In genomic region chr12:95380997-95381786, GRCh38 we compare ENCODE assay signal across 24 cellular contexts.
A peak's percentile ranks its signal among the peaks of the same experiment; 100 is the strongest.
DNase-seq lines count a peak whose midpoint lies in the region; ATAC-seq and TF ChIP-seq lines count a peak whose summit lies in the region.
"Had no signal": no experiment of that assay in that cellular context is flagged by ENCODE, and none has a peak within 500 bp of the region (broad histone marks: within the 10 kb centered on the region; RNA-seq: fewer than 3 reads in every experiment).

No MANE protein-coding gene starts in this region.

- no TSS peak for BruUV-seq in PC-9 (replicated peaks; lab: Mats Ljungman, UMichigan)

- TF ChIP-seq CTCF in PC-9 (conservative IDR thresholded peaks at IDR 0.05) (no peak), fibroblast of mammary gland (conservative IDR thresholded peaks at IDR 0.05; ENCODE audit: control insufficient read depth, insufficient read depth, low read depth, low read length) (no peak), osteocyte (IDR thresholded peaks at IDR 0.05) (no peak), SK-N-SH (IDR thresholded peaks at IDR 0.05) (no peak), upper lobe of right lung (IDR thresholded peaks at IDR 0.05) (no peak)

- ATAC-seq in upper lobe of right lung (no peak), GM21423 (IDR thresholded peaks at IDR 0.05; ENCODE audit: unreplicated experiment) (no peak)
- ATAC-seq: activated CD4-positive, CD25-positive, alpha-beta regulatory T cell treated with anti-CD3 and anti-CD28 coated beads, Interleukin-2, amount 50 U/mL, for 24 hours; body of pancreas; effector memory CD8-positive, alpha-beta T cell; sciatic nerve had no signal

- peaks cover 6% of the 10 kb centered on the region; the same call in 1 of the 2 replicates for H3K4me1 ChIP-seq in PC-9 (replicated peaks; ENCODE audit: insufficient read depth)
- H3K4me1 ChIP-seq in SK-N-SH (ENCODE audit: control insufficient read depth in 1 of 2, insufficient read depth in 2 of 2, low read depth in 1 of 2, low read length in 1 of 2), result no peaks in the 10 kb centered on the region
- H3K4me1 ChIP-seq in upper lobe of right lung, result no peaks in the 10 kb centered on the region
- H3K4me1 ChIP-seq: body of pancreas had no signal

- no peak for TF ChIP-seq RAD21 in SK-N-SH (IDR thresholded peaks at IDR 0.05; ENCODE audit: low read length)

- H3K4me2 ChIP-seq in PC-9, result 0 out of 2 replicates have a peak overlapping the region, but pooled peaks have one; percentile 15
- no peak overlapping the region for H3K4me2 ChIP-seq in SK-N-SH

- H3K4me3 Mint-ChIP-seq in osteocyte (ENCODE audit: unreplicated experiment), result no peak overlapping the region
- H3K4me3 Mint-ChIP-seq: activated CD4-positive, alpha-beta memory T cell treated with anti-CD3 and anti-CD28 coated beads, Interleukin-2, amount 10 ng/mL, durations not matched to agents 7 days and 5 days; activated naive CD8-positive, alpha-beta T cell treated with anti-CD3 and anti-CD28 coated beads for 36 hours; CD4-positive, CD25-positive, alpha-beta regulatory T cell; effector memory CD8-positive, alpha-beta T cell; HFFc6; IgD-negative memory B cell; nephron progenitor cell had no signal

- H3K9me2 ChIP-seq in PC-9 (ENCODE audit: insufficient read depth), result no peaks in the 10 kb centered on the region; the same call in 1 of the 2 replicates
- H3K9me2 ChIP-seq in SK-N-SH, result no peaks in the 10 kb centered on the region

- H3K27me3 ChIP-seq in PC-9 (ENCODE audit: insufficient read depth, low read depth), result no peaks in the 10 kb centered on the region
- no peaks in the 10 kb centered on the region for H3K27me3 ChIP-seq in SK-N-SH (ENCODE audit: insufficient read depth)
- no peaks in the 10 kb centered on the region for H3K27me3 ChIP-seq in upper lobe of right lung
- H3K27me3 ChIP-seq: body of pancreas, SJCRH30, vagina had no signal

- no peaks in the 10 kb centered on the region for H3F3A ChIP-seq in PC-9 (ENCODE audit: insufficient read depth, low read depth)
- no peaks in the 10 kb centered on the region for H3F3A ChIP-seq in SK-N-SH (replicated peaks; ENCODE audit: insufficient read depth)

- no peak overlapping the region for H3K9ac ChIP-seq in SK-N-SH

- H3K79me2 ChIP-seq in PC-9 (ENCODE audit: low read depth), result no peaks in the 10 kb centered on the region
- no peaks in the 10 kb centered on the region for H3K79me2 ChIP-seq in SK-N-SH (ENCODE audit: insufficient read depth)

- H3K27ac Mint-ChIP-seq in osteocyte (ENCODE audit: unreplicated experiment), result peak overlapping the region; percentile 48
- H3K27ac Mint-ChIP-seq: activated CD4-positive, alpha-beta memory T cell treated with anti-CD3 and anti-CD28 coated beads, Interleukin-2, amount 10 ng/mL, durations not matched to agents 7 days and 5 days; activated naive CD8-positive, alpha-beta T cell treated with anti-CD3 and anti-CD28 coated beads for 36 hours; CD4-positive, CD25-positive, alpha-beta regulatory T cell; effector memory CD8-positive, alpha-beta T cell; HFFc6; IgD-negative memory B cell; nephron progenitor cell had no signal

- H3K36me3 ChIP-seq in PC-9 (ENCODE audit: low read depth), result no peaks in the 10 kb centered on the region
- no peaks in the 10 kb centered on the region for H3K36me3 ChIP-seq in SK-N-SH (replicated peaks in 1 of 2; ENCODE audit: control insufficient read depth in 1 of 2, insufficient read depth in 2 of 2, low read length in 1 of 2)
- no peaks in the 10 kb centered on the region for H3K36me3 ChIP-seq in upper lobe of right lung
- H3K36me3 ChIP-seq: SJCRH30, vagina had no signal

- peaks cover 18% of the 10 kb centered on the region for H3K27me3 Mint-ChIP-seq in osteocyte (ENCODE audit: unreplicated experiment)
- H3K27me3 Mint-ChIP-seq: activated CD4-positive, alpha-beta memory T cell treated with anti-CD3 and anti-CD28 coated beads, Interleukin-2, amount 10 ng/mL, durations not matched to agents 7 days and 5 days; activated naive CD8-positive, alpha-beta T cell treated with anti-CD3 and anti-CD28 coated beads for 36 hours; CD4-positive, CD25-positive, alpha-beta regulatory T cell had no signal

- no peak for TF ChIP-seq EP300 in SK-N-SH (IDR thresholded peaks at IDR 0.05; ENCODE audit: borderline replicate concordance in 1 of 2, low read depth in 1 of 2, low read length in 1 of 2)

- intact Hi-C loops in PC-9 (cut with micrococcal nuclease; ENCODE audit: unreplicated experiment), result no loop called here
- intact Hi-C loops in upper lobe of right lung (cut with DNase I), result no loop called here

- POLR2A ChIA-PET in PC-9 (lab: Charles Lee; ENCODE audit: unreplicated experiment) (no interaction called here), SK-N-SH (lab: Yijun Ruan, JAX) (no interaction called here)

- no peaks in the 10 kb centered on the region for H3K36me3 Mint-ChIP-seq in osteocyte (ENCODE audit: unreplicated experiment)
- H3K36me3 Mint-ChIP-seq: activated naive CD8-positive, alpha-beta T cell treated with anti-CD3 and anti-CD28 coated beads for 36 hours; CD4-positive, CD25-positive, alpha-beta regulatory T cell; IgD-negative memory B cell had no signal

- H4K20me1 ChIP-seq in PC-9 (ENCODE audit: insufficient read depth) (no peaks in the 10 kb centered on the region), SK-N-SH (ENCODE audit: insufficient read depth) (no peaks in the 10 kb centered on the region)

- no peaks in the 10 kb centered on the region for H3K9me3 ChIP-seq in PC-9 (ENCODE audit: insufficient read depth, low read depth)
- no peaks in the 10 kb centered on the region for H3K9me3 ChIP-seq in SK-N-SH
- H3K9me3 ChIP-seq in upper lobe of right lung, result no peaks in the 10 kb centered on the region
- H3K9me3 ChIP-seq: body of pancreas, SJCRH30, vagina had no signal

- WGBS in SK-N-SH (ENCODE audit: low lambda C conversion rate), result 52% methylated on average over 5 of the region's 5 CpGs

- H2AFZ ChIP-seq in PC-9 (0 out of 2 replicates have a peak overlapping the region, but pooled peaks have one; percentile 54), SK-N-SH (ENCODE audit: low read depth) (no peak overlapping the region)

- DNase-seq in PC-9 (peak in 1 of 2 experiments; percentile 38), fibroblast of mammary gland (ENCODE audit: low read depth) (peak; percentile 38), osteocyte (ENCODE audit: extremely low spot score, unreplicated experiment) (no peak), SK-N-SH (no peak), upper lobe of right lung (no peak)
- DNase-seq in stimulated activated CD4-positive, alpha-beta T cell treated with anti-CD3 and anti-CD28 coated beads, Interleukin-4, amount 100 ng/mL, for 24 hours, result no peak
- DNase-seq: activated CD4-positive, alpha-beta memory T cell treated with anti-CD3 and anti-CD28 coated beads, Interleukin-2, amount 10 ng/mL, durations not matched to agents 7 days and 5 days; activated naive CD8-positive, alpha-beta T cell treated with anti-CD3 and anti-CD28 coated beads for 36 hours; body of pancreas; CD4-positive, CD25-positive, alpha-beta regulatory T cell; effector memory CD8-positive, alpha-beta T cell; HFFc6; NCI-H1105 treated with DMSO at 0.1 percent for 48 hours; nephron progenitor cell; NK-92 treated with Interleukin-12 subunit alpha and Interleukin-12 subunit beta, amount 100 ng/mL, for 24 hours; posterior cingulate gyrus; SJCRH30; stimulated activated CD4-positive, alpha-beta T cell treated with anti-CD3 and anti-CD28 coated beads, Interleukin-15, amount 100 ng/mL, for 24 hours; T-helper 1 cell had no signal

- no peak overlapping the region for H3K27ac ChIP-seq in PC-9
- H3K27ac ChIP-seq in SK-N-SH (ENCODE audit: low read depth in 2 of 2, low read length in 1 of 2), result no peak overlapping the region
- H3K27ac ChIP-seq in upper lobe of right lung, result no peak overlapping the region
- H3K27ac ChIP-seq: body of pancreas, SJCRH30, vagina had no signal

- H3K4me3 ChIP-seq in PC-9 (no peak overlapping the region), fibroblast of mammary gland (ENCODE audit: control insufficient read depth, low read depth, low read length) (no peak overlapping the region), SK-N-SH (ENCODE audit: low read depth in 2 of 2, low read length in 1 of 2) (no peak overlapping the region), upper lobe of right lung (no peak overlapping the region)
- H3K4me3 ChIP-seq: body of pancreas, SJCRH30, vagina had no signal

- no peaks in the 10 kb centered on the region for H3K9me3 Mint-ChIP-seq in osteocyte (ENCODE audit: unreplicated experiment)
- H3K9me3 Mint-ChIP-seq: activated CD4-positive, alpha-beta memory T cell treated with anti-CD3 and anti-CD28 coated beads, Interleukin-2, amount 10 ng/mL, durations not matched to agents 7 days and 5 days; activated naive CD8-positive, alpha-beta T cell treated with anti-CD3 and anti-CD28 coated beads for 36 hours; CD4-positive, CD25-positive, alpha-beta regulatory T cell; effector memory CD8-positive, alpha-beta T cell; HFFc6; IgD-negative memory B cell; nephron progenitor cell had no signal

- CTCF ChIA-PET in PC-9 (lab: Charles Lee), result no interaction called here
- CTCF ChIA-PET in SK-N-SH (lab: Yijun Ruan, JAX), result no interaction called here

- H3K4me1 Mint-ChIP-seq in osteocyte (ENCODE audit: unreplicated experiment), result peaks cover 7% of the 10 kb centered on the region
- H3K4me1 Mint-ChIP-seq: activated CD4-positive, alpha-beta memory T cell treated with anti-CD3 and anti-CD28 coated beads, Interleukin-2, amount 10 ng/mL, durations not matched to agents 7 days and 5 days; activated naive CD8-positive, alpha-beta T cell treated with anti-CD3 and anti-CD28 coated beads for 36 hours; CD4-positive, CD25-positive, alpha-beta regulatory T cell; IgD-negative memory B cell had no signal

TF ChIP-seq in SK-N-SH, 30 proteins besides CTCF, POLR2A, EP300 and RAD21 (continues in another document):
- TF ChIP-seq TEAD4 (IDR thresholded peaks at IDR 0.05; ENCODE audit: borderline replicate concordance, insufficient read depth) (no peak), YY1 (IDR thresholded peaks at IDR 0.05; ENCODE audit: low read depth) (no peak), RFX5 (IDR thresholded peaks at IDR 0.05; ENCODE audit: low read length) (no peak), MEF2A (IDR thresholded peaks at IDR 0.05; ENCODE audit: borderline replicate concordance, low read depth) (no peak), USF1 (IDR thresholded peaks at IDR 0.05; ENCODE audit: borderline replicate concordance, low read depth) (no peak), TAF1 (IDR thresholded peaks at IDR 0.05; ENCODE audit: borderline replicate concordance, low read depth, low read length) (no peak)
